In genomic region chr19:14419038-14419813, GRCh38 we compare ENCODE assay signal across 8 cellular contexts. TPM values are rescaled to one million over a fixed set of nuclear protein-coding genes. Genes with fewer than 3 reads are reported as not detected.
DNase-seq lines count a peak whose midpoint lies in the region; ATAC-seq, FAIRE-seq and TF ChIP-seq lines count a peak whose summit lies in the region.

DDX39A (minus strand) TSS chr19:14419341; CDS start chr19:14413220, 6,121 bp downstream.

- H3K9me3 ChIP-seq in smooth muscle cell (replicated peaks; ENCODE audit: low read depth): no peaks in the 10 kb centered on the region

- H3K4me1 ChIP-seq in smooth muscle cell (ENCODE audit: low read depth): peaks cover 15% of the 10 kb centered on the region

- peak; percentile 88 for ATAC-seq in GM18907 (IDR thresholded peaks at IDR 0.05; ENCODE audit: unreplicated experiment)
- ATAC-seq in HG03159 (IDR thresholded peaks at IDR 0.05; ENCODE audit: unreplicated experiment): peak; percentile 79

- peak within 1 kb of the TSS; percentile 87 for H3K4me3 ChIP-seq in AG04449 (ENCODE audit: low read depth, low read length)
- H3K4me3 ChIP-seq in WI38 (ENCODE audit: low read depth, low read length): peak within 1 kb of the TSS; percentile 91
- H3K4me3 ChIP-seq in bronchial epithelial cell (ENCODE audit: low read depth, low read length): peak within 1 kb of the TSS; percentile 89
- H3K4me3 ChIP-seq in smooth muscle cell: peak within 1 kb of the TSS; percentile 90

- POLR2A ChIA-PET in AG04449 (lab: Yijun Ruan, JAX): interaction anchor here (0.5 to 1.0 kb wide), 3 partner anchors 13 to 99 kb away, joined by 3 read pairs; partner anchors contain the start of gene DNAJB1

- peaks cover 46% of the 10 kb centered on the region for H3K79me2 ChIP-seq in smooth muscle cell (ENCODE audit: low read depth)

- CTCF ChIA-PET in AG04449 (lab: Yijun Ruan, JAX): interaction anchor here (0.8 to 5.8 kb wide), 10 partner anchors 9 to 283 kb away, joined by 3 to 45 read pairs (median 4); partner anchors contain the start of genes ASF1B and PKN1

- TF ChIP-seq CTCF in AG04449 (IDR thresholded peaks at IDR 0.05; ENCODE audit: insufficient read depth, low read length, missing control alignments) (no peak), WI38 (IDR thresholded peaks at IDR 0.05; ENCODE audit: low read depth, low read length) (no peak), bronchial epithelial cell (IDR thresholded peaks at IDR 0.05; ENCODE audit: insufficient read depth, low read length, severe bottlenecking) (no peak), smooth muscle cell (IDR thresholded peaks at IDR 0.05; ENCODE audit: borderline replicate concordance, insufficient read depth, poor library complexity, severe bottlenecking) (no peak)

- peak within 1 kb of the TSS; percentile 91 for H3K4me2 ChIP-seq in smooth muscle cell

- H2AFZ ChIP-seq in smooth muscle cell (ENCODE audit: low read depth): peak within 1 kb of the TSS; percentile 85

- H3K27ac ChIP-seq in smooth muscle cell (ENCODE audit: low read depth): peak within 1 kb of the TSS; percentile 96

- H3K27me3 ChIP-seq in bronchial epithelial cell (ENCODE audit: control insufficient read depth, insufficient read depth, low read length) (no peaks in the 10 kb centered on the region), smooth muscle cell (ENCODE audit: low read depth) (no peaks in the 10 kb centered on the region)

- FAIRE-seq in bronchial epithelial cell (lab: Jason Lieb, UNC): no peak

- under 1% methylated on average over 46 of the region's 67 CpGs for WGBS in smooth muscle cell (ENCODE audit: low lambda C conversion rate)

- no peaks in the 10 kb centered on the region for H3F3A ChIP-seq in smooth muscle cell (ENCODE audit: low read depth)

- peaks cover 46% of the 10 kb centered on the region for H4K20me1 ChIP-seq in smooth muscle cell (ENCODE audit: low read depth)

- H3K9ac ChIP-seq in smooth muscle cell (ENCODE audit: low read depth): peak within 1 kb of the TSS; percentile 92

- DNase-seq in AG04449 (ENCODE audit: low read depth, low spot score): peak; percentile 95
- DNase-seq in NCI-H2227 treated with DMSO at 0.1 percent for 48 hours (lab: John Stamatoyannopoulos, UW): peak; percentile 96
- peak; percentile 97 for DNase-seq in bronchial epithelial cell (ENCODE audit: low read depth)
- DNase-seq in iPS-NIHi7 (ENCODE audit: extremely low spot score): peak; percentile 98
- peak; percentile 95 for DNase-seq in smooth muscle cell (lab: John Stamatoyannopoulos, UW; ENCODE audit: unreplicated experiment)

- peaks cover 6% of the 10 kb centered on the region for H3K36me3 ChIP-seq in bronchial epithelial cell (ENCODE audit: control insufficient read depth, insufficient read depth, low read length)
- H3K36me3 ChIP-seq in smooth muscle cell (ENCODE audit: low read depth): no peaks in the 10 kb centered on the region

RNA-seq across cellular contexts. Expression of gene DDX39A, which starts in this region (rescaled TPM):
- 36.7 and 54.8 TPM in 2 replicates for total RNA-seq in bronchial epithelial cell
- total RNA-seq in smooth muscle cell: 18.2 and 23.1 TPM in 2 replicates
- polyA plus RNA-seq in smooth muscle cell: 38.0 and 54.6 TPM in 2 replicates

Comparison
In these comparisons a context has a peak if more than half of its experiments do, and no peak if none do; other contexts are left out.
1. Peak in every context shown above with its lines: DNase-seq, ATAC-seq, H3K4me3 ChIP-seq and H3K27ac ChIP-seq.